29 cellular contexts compared by ENCODE assay signal in the genomic region with DNA sequence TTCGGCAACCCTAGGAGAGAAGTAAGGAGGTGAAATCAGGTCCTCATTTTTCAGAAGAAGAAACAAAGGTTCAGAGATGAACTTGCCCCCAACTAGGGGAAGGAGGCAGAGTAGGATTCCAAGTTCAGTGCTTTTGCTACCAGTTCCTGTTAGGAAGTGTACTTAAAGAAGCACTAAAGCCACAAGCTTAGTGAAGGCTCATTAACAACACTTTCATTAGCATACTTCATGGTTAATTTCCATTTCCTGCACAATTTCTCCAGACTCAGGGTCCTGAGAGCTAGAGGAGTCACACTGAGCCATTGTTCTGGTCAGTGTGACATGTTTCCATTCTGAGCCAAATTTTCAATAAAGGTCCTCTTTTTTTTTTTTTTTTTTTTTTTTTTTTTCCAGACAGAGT. TPM values are rescaled to one million over a fixed set of nuclear protein-coding genes. Genes with fewer than 3 reads are reported as not detected.
DNase-seq lines count a peak whose midpoint lies in the region; TF ChIP-seq lines count a peak whose summit lies in the region.
"Had no signal": no experiment of that assay in that cellular context is flagged by ENCODE, and none has a peak within 500 bp of the region (broad histone marks: within the 10 kb centered on the region; RNA-seq: fewer than 3 reads in every experiment).

No MANE protein-coding gene starts in this region.

- peaks cover 25% of the 10 kb centered on the region for H3K4me1 Mint-ChIP-seq in activated CD4-positive, alpha-beta T cell treated with anti-CD3 and anti-CD28 coated beads, Interleukin-2, amount 10 ng/mL, durations not matched to agents 7 days and 5 days

- 7 to 57% (median 50%) methylated on average over 1 of the region's 1 CpG for WGBS in spleen, 5 donors

- TF ChIP-seq CTCF in spleen (IDR thresholded peaks at IDR 0.05 in 8 of 11, conservative IDR thresholded peaks at IDR 0.05 in 3 of 11): no peak

- H3K9me3 ChIP-seq in spleen: no peaks in the 10 kb centered on the region
- H3K9me3 ChIP-seq: gastrocnemius medialis, SJSA1, uterus had no signal

- no peaks in the 10 kb centered on the region for H3K27me3 Mint-ChIP-seq in activated CD4-positive, alpha-beta T cell treated with anti-CD3 and anti-CD28 coated beads, Interleukin-2, amount 10 ng/mL, durations not matched to agents 7 days and 5 days
- H3K27me3 Mint-ChIP-seq: naive thymus-derived CD8-positive, alpha-beta T cell had no signal

- intact Hi-C loops in spleen (cut with DNase I; ENCODE audit: low total_unique reads): loop anchor here (5.0 kb wide), 1 partner anchor 406 kb away; no protein-coding TSS in a partner anchor

- TF ChIP-seq POLR2A in spleen (IDR thresholded peaks at IDR 0.05): no peak

- no peaks in the 10 kb centered on the region for H3K9me3 Mint-ChIP-seq in activated CD4-positive, alpha-beta T cell treated with anti-CD3 and anti-CD28 coated beads, Interleukin-2, amount 10 ng/mL, durations not matched to agents 7 days and 5 days
- H3K9me3 Mint-ChIP-seq: naive thymus-derived CD8-positive, alpha-beta T cell had no signal

- H3K36me3 ChIP-seq in spleen (no peaks in the 10 kb centered on the region), H7 (replicated peaks; ENCODE audit: control insufficient read depth, insufficient read depth, low read length) (no peaks in the 10 kb centered on the region)
- H3K36me3 ChIP-seq: cardiac muscle cell, gastrocnemius medialis, SJSA1, uterus had no signal

- CTCF ChIA-PET in activated CD4-positive, alpha-beta T cell treated with anti-CD3 and anti-CD28 coated beads, Interleukin-2, amount 10 ng/mL, durations not matched to agents 7 days and 5 days (lab: Charles Lee): interaction anchor here (0.6 to 0.8 kb wide), 3 partner anchors 13 to 270 kb away, joined by 3 to 4 read pairs (median 3); no protein-coding TSS in a partner anchor

- peak overlapping the region; percentile 36 for H3K27ac Mint-ChIP-seq in activated CD4-positive, alpha-beta T cell treated with anti-CD3 and anti-CD28 coated beads, Interleukin-2, amount 10 ng/mL, durations not matched to agents 7 days and 5 days

- DNase-seq in activated CD4-positive, alpha-beta T cell treated with anti-CD3 and anti-CD28 coated beads, Interleukin-2, amount 10 ng/mL, durations not matched to agents 7 days and 5 days: no peak
- DNase-seq in activated CD4-positive, alpha-beta T cell treated with anti-CD3 and anti-CD28 coated beads for 1 hour: no peak
- DNase-seq in Kasumi-1 (lab: John Stamatoyannopoulos, UW) (peak; percentile 47 to 59), SKM-1 treated with dmso at 0.1 percent for 144 hours (lab: John Stamatoyannopoulos, UW; ENCODE audit: unreplicated experiment) (peak; percentile 50), spleen (no peak), H7 (no peak), GM19240 (ENCODE audit: insufficient read length, low spot score) (no peak), NCI-H128 (lab: John Stamatoyannopoulos, UW; ENCODE audit: unreplicated experiment) (no peak)
- DNase-seq: activated CD4-positive, CD25-positive, alpha-beta regulatory T cell treated with anti-CD3 and anti-CD28 coated beads, Interleukin-2, amount 50 U/mL, for 72 hours; activated CD8-positive, alpha-beta memory T cell treated with anti-CD3 and anti-CD28 coated beads, Interleukin-2, amount 50 U/mL, for 4 hours; activated effector memory CD4-positive, alpha-beta T cell treated with Interleukin-2 at 50 U/mL for 16 hours; amniotic stem cell; erythroblast; gastrocnemius medialis; mesenchymal stem cell; naive thymus-derived CD8-positive, alpha-beta T cell; NCI-H1092; NCI-H2081 treated with DMSO at 0.1 percent for 48 hours; NCI-H524; posterior cingulate gyrus; stimulated activated CD4-positive, alpha-beta T cell treated with anti-CD3 and anti-CD28 coated beads, Interleukin-4, amount 100 ng/mL, for 1 hour; T1000; uterus had no signal

- peak overlapping the region in 1 of 8 donors; percentile 8 for H3K4me3 ChIP-seq in spleen
- H3K4me3 ChIP-seq in H7 (ENCODE audit: insufficient read depth, low read depth, low read length): no peak overlapping the region
- H3K4me3 ChIP-seq: cardiac muscle cell, gastrocnemius medialis, SJSA1, skin epidermis, uterus had no signal

- H3K36me3 Mint-ChIP-seq in activated CD4-positive, alpha-beta T cell treated with anti-CD3 and anti-CD28 coated beads, Interleukin-2, amount 10 ng/mL, durations not matched to agents 7 days and 5 days (ENCODE audit: low read depth): no peaks in the 10 kb centered on the region
- H3K36me3 Mint-ChIP-seq: naive thymus-derived CD8-positive, alpha-beta T cell had no signal

- peak overlapping the region in 6 of 8 donors; percentile 39 to 80 (median 62) for H3K27ac ChIP-seq in spleen
- H3K27ac ChIP-seq: C4-2B, cardiac muscle cell, gastrocnemius medialis, SJSA1, uterus had no signal

- H3K4me1 ChIP-seq in spleen: peaks cover 0 to 25% (median 9%) of the 10 kb centered on the region in 6 donors
- H3K4me1 ChIP-seq: gastrocnemius medialis, SJSA1, uterus had no signal

- POLR2A ChIA-PET in activated CD4-positive, alpha-beta T cell treated with anti-CD3 and anti-CD28 coated beads, Interleukin-2, amount 10 ng/mL, durations not matched to agents 7 days and 5 days (lab: Charles Lee): no interaction called here

- H3K4me3 Mint-ChIP-seq in activated CD4-positive, alpha-beta T cell treated with anti-CD3 and anti-CD28 coated beads, Interleukin-2, amount 10 ng/mL, durations not matched to agents 7 days and 5 days: no peak overlapping the region

- no peaks in the 10 kb centered on the region for H3K27me3 ChIP-seq in spleen (replicated peaks in 1 of 7)
- H3K27me3 ChIP-seq in H7 (ENCODE audit: control insufficient read depth, insufficient read depth, low read length): no peaks in the 10 kb centered on the region
- H3K27me3 ChIP-seq: cardiac muscle cell, gastrocnemius medialis, SJSA1, uterus had no signal

RNA-seq across cellular contexts. Expression of a gene that starts 52.0 kb away (rescaled TPM):
- not detected for total RNA-seq in activated CD4-positive, alpha-beta T cell treated with anti-CD3 and anti-CD28 coated beads, Interleukin-2, amount 10 ng/mL, durations not matched to agents 7 days and 5 days
- total RNA-seq in spleen: 100 to 1,000 TPM in 2 of 7 donors, 10 to 100 TPM in 4, 1 to 10 TPM in 1; 6.3 to 255 (median 84.1) TPM
- polyA plus RNA-seq in spleen: 10 to 100 TPM; 21.6 to 34.6 (median 22.1) TPM
- total RNA-seq in H7 (2014; rRNA removed; shearing (Covaris generic)): not detected in 2 replicates
- total RNA-seq: cardiac muscle cell, HepG2, OCI-LY7, SJSA1 had no signal
- polyA plus RNA-seq: cardiac muscle cell, HepG2 had no signal

Comparison
In these comparisons a context has a peak if more than half of its experiments do, and no peak if none do; other contexts are left out.
1. DNase-seq: peak in Kasumi-1 (2 of 2) and SKM-1 treated with dmso at 0.1 percent for 144 hours (single experiment); none in activated CD4-positive, alpha-beta T cell treated with anti-CD3 and anti-CD28 coated beads, Interleukin-2, amount 10 ng/mL, durations not matched to agents 7 days and 5 days (single experiment), activated CD4-positive, alpha-beta T cell treated with anti-CD3 and anti-CD28 coated beads for 1 hour (single experiment), spleen (single experiment), H7 (single experiment), GM19240 (single experiment) and NCI-H128 (single experiment).